ENCODE assay signal across 1 cellular context in the genomic region with DNA sequence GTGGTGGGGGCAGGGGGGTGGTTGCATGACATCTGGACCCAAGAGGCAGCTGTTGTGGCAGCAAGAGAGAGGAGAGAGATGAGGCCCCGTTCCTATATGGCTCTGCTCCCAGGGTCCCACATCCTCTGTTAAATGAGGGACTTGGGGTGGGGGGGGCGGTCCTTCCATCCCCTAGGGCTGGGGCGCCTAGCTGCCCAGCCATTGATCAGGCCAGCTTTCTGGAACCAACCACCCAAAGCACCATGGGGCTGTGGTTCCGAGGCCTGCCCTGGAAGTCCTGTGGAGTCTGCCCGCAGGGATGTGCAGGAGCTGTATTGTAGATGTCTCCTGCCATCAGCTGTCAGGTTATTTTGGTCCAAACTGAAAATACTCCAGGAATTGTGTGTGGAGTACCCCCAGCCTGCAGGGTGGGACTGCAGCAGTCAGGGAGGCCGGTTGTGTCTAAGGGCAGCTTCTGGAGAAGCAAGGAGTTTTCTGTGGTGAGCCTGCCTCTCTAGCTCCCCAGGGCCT.
TF ChIP-seq lines count a peak whose summit lies in the region.

No MANE protein-coding gene starts in this region.

TF ChIP-seq in HepG2, 621 proteins besides CTCF, POLR2A, EP300 and RAD21:
- TF ChIP-seq U2AF1 (optimal IDR thresholded peaks at IDR 0.05; ENCODE audit: low read depth, low read length) (peak; percentile 32), ATF1 (CRISPR knock-in tag; IDR thresholded peaks at IDR 0.05) (no peak), ZNF230 (CRISPR knock-in tag; IDR thresholded peaks at IDR 0.05) (no peak), KDM6A (CRISPR knock-in tag; IDR thresholded peaks at IDR 0.05; ENCODE audit: low read depth) (no peak), ZEB1 (IDR thresholded peaks at IDR 0.05; ENCODE audit: insufficient replicate concordance, low read depth) (peak; percentile 1), EHMT2 (IDR thresholded peaks at IDR 0.05; ENCODE audit: borderline replicate concordance, low read depth, low read length) (no peak)
- TF ChIP-seq, protein P1, sequence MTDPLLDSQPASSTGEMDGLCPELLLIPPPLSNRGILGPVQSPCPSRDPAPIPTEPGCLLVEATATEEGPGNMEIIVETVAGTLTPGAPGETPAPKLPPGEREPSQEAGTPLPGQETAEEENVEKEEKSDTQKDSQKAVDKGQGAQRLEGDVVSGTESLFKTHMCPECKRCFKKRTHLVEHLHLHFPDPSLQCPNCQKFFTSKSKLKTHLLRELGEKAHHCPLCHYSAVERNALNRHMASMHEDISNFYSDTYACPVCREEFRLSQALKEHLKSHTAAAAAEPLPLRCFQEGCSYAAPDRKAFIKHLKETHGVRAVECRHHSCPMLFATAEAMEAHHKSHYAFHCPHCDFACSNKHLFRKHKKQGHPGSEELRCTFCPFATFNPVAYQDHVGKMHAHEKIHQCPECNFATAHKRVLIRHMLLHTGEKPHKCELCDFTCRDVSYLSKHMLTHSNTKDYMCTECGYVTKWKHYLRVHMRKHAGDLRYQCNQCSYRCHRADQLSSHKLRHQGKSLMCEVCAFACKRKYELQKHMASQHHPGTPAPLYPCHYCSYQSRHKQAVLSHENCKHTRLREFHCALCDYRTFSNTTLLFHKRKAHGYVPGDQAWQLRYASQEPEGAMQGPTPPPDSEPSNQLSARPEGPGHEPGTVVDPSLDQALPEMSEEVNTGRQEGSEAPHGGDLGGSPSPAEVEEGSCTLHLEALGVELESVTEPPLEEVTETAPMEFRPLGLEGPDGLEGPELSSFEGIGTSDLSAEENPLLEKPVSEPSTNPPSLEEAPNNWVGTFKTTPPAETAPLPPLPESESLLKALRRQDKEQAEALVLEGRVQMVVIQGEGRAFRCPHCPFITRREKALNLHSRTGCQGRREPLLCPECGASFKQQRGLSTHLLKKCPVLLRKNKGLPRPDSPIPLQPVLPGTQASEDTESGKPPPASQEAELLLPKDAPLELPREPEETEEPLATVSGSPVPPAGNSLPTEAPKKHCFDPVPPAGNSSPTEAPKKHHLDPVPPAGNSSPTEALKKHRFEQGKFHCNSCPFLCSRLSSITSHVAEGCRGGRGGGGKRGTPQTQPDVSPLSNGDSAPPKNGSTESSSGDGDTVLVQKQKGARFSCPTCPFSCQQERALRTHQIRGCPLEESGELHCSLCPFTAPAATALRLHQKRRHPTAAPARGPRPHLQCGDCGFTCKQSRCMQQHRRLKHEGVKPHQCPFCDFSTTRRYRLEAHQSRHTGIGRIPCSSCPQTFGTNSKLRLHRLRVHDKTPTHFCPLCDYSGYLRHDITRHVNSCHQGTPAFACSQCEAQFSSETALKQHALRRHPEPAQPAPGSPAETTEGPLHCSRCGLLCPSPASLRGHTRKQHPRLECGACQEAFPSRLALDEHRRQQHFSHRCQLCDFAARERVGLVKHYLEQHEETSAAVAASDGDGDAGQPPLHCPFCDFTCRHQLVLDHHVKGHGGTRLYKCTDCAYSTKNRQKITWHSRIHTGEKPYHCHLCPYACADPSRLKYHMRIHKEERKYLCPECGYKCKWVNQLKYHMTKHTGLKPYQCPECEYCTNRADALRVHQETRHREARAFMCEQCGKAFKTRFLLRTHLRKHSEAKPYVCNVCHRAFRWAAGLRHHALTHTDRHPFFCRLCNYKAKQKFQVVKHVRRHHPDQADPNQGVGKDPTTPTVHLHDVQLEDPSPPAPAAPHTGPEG (CRISPR knock-in tag; IDR thresholded peaks at IDR 0.05), result 0 out of 2 replicates have a peak, but pooled peaks have one; percentile 26
